In the genomic region with DNA sequence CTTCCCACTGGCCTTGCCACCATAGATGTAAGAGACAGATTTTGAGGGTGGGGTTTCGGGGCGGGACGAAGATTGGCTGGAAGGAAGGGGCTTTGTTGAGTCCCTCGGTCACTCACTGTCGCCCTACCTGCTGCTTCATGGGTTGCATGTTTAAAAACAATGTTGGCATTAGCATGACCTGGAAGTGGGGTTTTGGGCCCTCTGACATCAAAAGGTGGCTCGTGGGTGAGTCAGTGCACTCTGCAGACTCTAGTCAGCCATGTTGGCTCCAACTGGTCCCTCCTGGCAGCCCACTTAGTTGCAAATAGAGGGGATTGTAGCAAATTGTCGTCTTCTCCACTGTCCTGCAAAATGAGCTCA, we compare ENCODE assay signal across 5 cellular contexts.
"Had no signal": no experiment of that assay in that cellular context is flagged by ENCODE, and none has a peak within 500 bp of the region (broad histone marks: within the 10 kb centered on the region; RNA-seq: fewer than 3 reads in every experiment).

No MANE protein-coding gene starts in this region.

- H3K4me3 ChIP-seq: GM23338, K562 had no signal

- ATAC-seq: GM23338, K562 had no signal

- DNase-seq: H9, HCEC 1CT, IMR-90 had no signal
